Comparison of ENCODE assay signal across 37 cellular contexts in the genomic region with DNA sequence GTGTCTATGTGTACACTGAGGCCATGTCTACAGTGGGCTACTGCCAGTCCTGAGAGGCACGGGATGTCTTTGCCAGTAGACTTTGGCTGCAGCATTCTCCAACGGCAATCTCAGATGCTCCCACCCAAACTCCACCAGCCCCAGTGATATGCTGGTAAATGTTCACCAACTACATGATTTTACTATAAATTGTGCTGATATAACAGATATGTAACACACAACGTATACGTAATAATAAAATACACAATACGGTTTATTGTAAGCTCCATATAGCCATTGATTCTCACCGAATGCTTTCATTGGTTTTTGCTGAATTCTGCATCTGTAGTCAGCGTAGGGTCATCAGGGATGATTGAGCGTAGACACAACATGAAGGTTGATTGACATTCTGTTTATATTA. TPM values are rescaled to one million over a fixed set of nuclear protein-coding genes. Genes with fewer than 3 reads are reported as not detected.
"Had no signal": no experiment of that assay in that cellular context is flagged by ENCODE, and none has a peak within 500 bp of the region (broad histone marks: within the 10 kb centered on the region; RNA-seq: fewer than 3 reads in every experiment).

No MANE protein-coding gene starts in this region.

- H3K27me3 Mint-ChIP-seq: activated CD8-positive, alpha-beta T cell treated with anti-CD3 and anti-CD28 coated beads for 36 hours; activated naive CD8-positive, alpha-beta T cell treated with anti-CD3 and anti-CD28 coated beads for 36 hours had no signal

- DNase-seq: activated B cell treated with CpG ODN at 0.5 μM for 24 hours; activated CD4-positive, alpha-beta memory T cell treated with anti-CD3 and anti-CD28 coated beads for 36 hours; activated CD4-positive, alpha-beta T cell treated with anti-CD3 and anti-CD28 coated beads for 4 hours; activated CD4-positive, alpha-beta T cell treated with anti-CD3 and anti-CD28 coated beads, Interleukin-2, amount 10 ng/mL, durations not matched to agents 24 days and 14 days; activated CD4-positive, alpha-beta T cell treated with anti-CD3 and anti-CD28 coated beads, Interleukin-2, amount 50 U/mL, for 1 hour; activated CD4-positive, alpha-beta T cell treated with anti-CD3 and anti-CD28 coated beads, Interleukin-2, amount 50 U/mL, for 4 hours; activated CD4-positive, CD25-positive, alpha-beta regulatory T cell treated with anti-CD3 and anti-CD28 coated beads, Interleukin-2, amount 50 U/mL, for 72 hours; activated CD8-positive, alpha-beta memory T cell treated with anti-CD3 and anti-CD28 coated beads, Interleukin-2, amount 50 U/mL, for 4 hours; activated CD8-positive, alpha-beta T cell treated with anti-CD3 and anti-CD28 coated beads for 36 hours; activated effector memory CD4-positive, alpha-beta T cell treated with anti-CD3 and anti-CD28 coated beads, Interleukin-2, amount 50 U/mL, for 16 hours; activated gamma-delta T cell treated with Interleukin-2 at 50 U/mL for 16 hours; activated naive CD4-positive, alpha-beta T cell; activated naive CD4-positive, alpha-beta T cell treated with anti-CD3 and anti-CD28 coated beads for 36 hours; activated naive CD4-positive, alpha-beta T cell treated with anti-CD3 and anti-CD28 coated beads, Interleukin-2, amount 50 U/mL, for 16 hours; activated naive CD8-positive, alpha-beta T cell treated with anti-CD3 and anti-CD28 coated beads for 36 hours; activated T-cell treated with anti-CD3 and anti-CD28 coated beads for 4 hours; activated T-cell treated with anti-CD3 and anti-CD28 coated beads, Interleukin-2, amount 50 U/mL, for 1 hour; activated T-cell treated with anti-CD3 and anti-CD28 coated beads, Interleukin-2, amount 50 U/mL, for 4 hours; activated T-cell treated with anti-CD3 and anti-CD28 coated beads, Interleukin-2, amount 50 U/mL, for 72 hours; adrenal gland; amniotic stem cell; aorta; body of pancreas; brain microvascular endothelial cell; central memory CD4-positive, alpha-beta T cell; T-helper 17 cell; T-helper 9 cell had no signal

- H3K4me3 Mint-ChIP-seq: activated B cell treated with CpG ODN at 0.5 μM for 24 hours; activated CD4-positive, alpha-beta memory T cell treated with anti-CD3 and anti-CD28 coated beads for 36 hours; activated CD4-positive, alpha-beta T cell treated with anti-CD3 and anti-CD28 coated beads, Interleukin-2, amount 10 ng/mL, durations not matched to agents 24 days and 14 days; activated CD8-positive, alpha-beta T cell treated with anti-CD3 and anti-CD28 coated beads for 36 hours; activated naive CD4-positive, alpha-beta T cell treated with anti-CD3 and anti-CD28 coated beads for 36 hours; activated naive CD8-positive, alpha-beta T cell treated with anti-CD3 and anti-CD28 coated beads for 36 hours; activated T-cell treated with anti-CD3 and anti-CD28 coated beads, Interleukin-2, amount 50 U/mL, for 4 hours; activated T-cell treated with anti-CD3 and anti-CD28 coated beads, Interleukin-2, amount 50 U/mL, for 72 hours; activated T-helper 1 cell treated with anti-CD3 and anti-CD28 coated beads, Interleukin-12 subunit alpha, Interleukin-12 subunit beta, Interleukin-2, Interleukin-4 antibody, amounts not matched to agents 30 ng/mL and 10 ng/mL and 1 ng/mL, durations not matched to agents 14 hours and 24 hours and 36 hours; activated T-helper 17 cell treated with anti-CD3 and anti-CD28 coated beads, Interleukin-2, amount 50 U/mL, for 72 hours; T-helper 17 cell; T-helper 2 cell treated with Interferon-gamma antibody and Interleukin-4, amounts not matched to agents 5 μg/mL and 100 μg/mL, for 36 hours had no signal

- H3K9me3 Mint-ChIP-seq: activated B cell treated with CpG ODN at 0.5 μM for 24 hours; activated CD4-positive, alpha-beta memory T cell treated with anti-CD3 and anti-CD28 coated beads for 36 hours; activated CD4-positive, alpha-beta T cell treated with anti-CD3 and anti-CD28 coated beads, Interleukin-2, amount 10 ng/mL, durations not matched to agents 24 days and 14 days; activated naive CD4-positive, alpha-beta T cell treated with anti-CD3 and anti-CD28 coated beads for 36 hours; activated T-cell treated with anti-CD3 and anti-CD28 coated beads, Interleukin-2, amount 50 U/mL, for 4 hours; activated T-helper 17 cell treated with anti-CD3 and anti-CD28 coated beads, Interleukin-2, amount 50 U/mL, for 72 hours; T-helper 2 cell treated with Interferon-gamma antibody and Interleukin-4, amounts not matched to agents 5 μg/mL and 100 μg/mL, for 36 hours had no signal

- H3K27ac ChIP-seq: adrenal gland, body of pancreas, brain microvascular endothelial cell, breast epithelium, VCaP had no signal

- ATAC-seq: activated CD8-positive, alpha-beta T cell treated with anti-CD3 and anti-CD28 coated beads for 36 hours; activated naive CD4-positive, alpha-beta T cell treated with anti-CD3 and anti-CD28 coated beads, Interleukin-2, amount 50 U/mL, for 72 hours; activated T-cell treated with anti-CD3 and anti-CD28 coated beads, Interleukin-2, amount 50 U/mL, for 4 hours; activated T-cell treated with anti-CD3 and anti-CD28 coated beads, Interleukin-2, amount 50 U/mL, for 72 hours; activated T-helper 17 cell treated with anti-CD3 and anti-CD28 coated beads, Interleukin-2, amount 50 U/mL, for 72 hours; body of pancreas; T-helper 17 cell had no signal

- H3K4me3 ChIP-seq: adrenal gland, body of pancreas, breast epithelium had no signal

- H3K36me3 Mint-ChIP-seq: activated CD4-positive, alpha-beta memory T cell treated with anti-CD3 and anti-CD28 coated beads for 36 hours had no signal

- H3K4me1 Mint-ChIP-seq: activated B cell treated with CpG ODN at 0.5 μM for 24 hours; activated CD4-positive, alpha-beta T cell treated with anti-CD3 and anti-CD28 coated beads, Interleukin-2, amount 10 ng/mL, durations not matched to agents 24 days and 14 days; activated naive CD8-positive, alpha-beta T cell treated with anti-CD3 and anti-CD28 coated beads for 36 hours; T-helper 17 cell had no signal

- H3K9me3 ChIP-seq: adrenal gland, body of pancreas, breast epithelium had no signal

- H3K36me3 ChIP-seq: adrenal gland, brain microvascular endothelial cell, breast epithelium had no signal

- H3K27ac Mint-ChIP-seq: activated B cell treated with CpG ODN at 0.5 μM for 24 hours; activated CD4-positive, alpha-beta memory T cell treated with anti-CD3 and anti-CD28 coated beads for 36 hours; activated CD4-positive, alpha-beta T cell treated with anti-CD3 and anti-CD28 coated beads, Interleukin-2, amount 10 ng/mL, durations not matched to agents 24 days and 14 days; activated CD8-positive, alpha-beta T cell treated with anti-CD3 and anti-CD28 coated beads for 36 hours; activated naive CD4-positive, alpha-beta T cell treated with anti-CD3 and anti-CD28 coated beads for 36 hours; activated naive CD4-positive, alpha-beta T cell treated with anti-CD3 and anti-CD28 coated beads, Interleukin-2, amount 50 U/mL, for 72 hours; activated naive CD8-positive, alpha-beta T cell treated with anti-CD3 and anti-CD28 coated beads for 36 hours; activated T-cell treated with anti-CD3 and anti-CD28 coated beads, Interleukin-2, amount 50 U/mL, for 72 hours; activated T-helper 1 cell treated with anti-CD3 and anti-CD28 coated beads, Interleukin-12 subunit alpha, Interleukin-12 subunit beta, Interleukin-2, Interleukin-4 antibody, amounts not matched to agents 30 ng/mL and 10 ng/mL and 1 ng/mL, durations not matched to agents 14 hours and 24 hours and 36 hours; activated T-helper 17 cell treated with anti-CD3 and anti-CD28 coated beads, Interleukin-2, amount 50 U/mL, for 72 hours; T-helper 17 cell; T-helper 2 cell treated with Interferon-gamma antibody and Interleukin-4, amounts not matched to agents 5 μg/mL and 100 μg/mL, for 36 hours had no signal

- H3K27me3 ChIP-seq: adrenal gland, body of pancreas, brain microvascular endothelial cell, breast epithelium had no signal

- H3K4me1 ChIP-seq: adrenal gland, body of pancreas, breast epithelium had no signal

RNA-seq across cellular contexts. Expression of a gene that starts 47.3 kb away (rescaled TPM):
- total RNA-seq: activated B cell treated with CpG ODN at 0.5 μM for 24 hours; activated CD4-positive, alpha-beta memory T cell treated with anti-CD3 and anti-CD28 coated beads for 36 hours; activated CD4-positive, alpha-beta T cell treated with anti-CD3 and anti-CD28 coated beads, Interleukin-2, amount 10 ng/mL, durations not matched to agents 24 days and 14 days; activated CD8-positive, alpha-beta memory T cell treated with anti-CD3 and anti-CD28 coated beads for 36 hours; activated CD8-positive, alpha-beta T cell treated with anti-CD3 and anti-CD28 coated beads for 36 hours; activated naive CD4-positive, alpha-beta T cell treated with anti-CD3 and anti-CD28 coated beads for 36 hours; activated naive CD4-positive, alpha-beta T cell treated with anti-CD3 and anti-CD28 coated beads, Interleukin-2, amount 50 U/mL, for 72 hours; activated naive CD8-positive, alpha-beta T cell treated with anti-CD3 and anti-CD28 coated beads for 36 hours; activated T-cell treated with anti-CD3 and anti-CD28 coated beads, Interleukin-2, amount 50 U/mL, for 4 hours; activated T-cell treated with anti-CD3 and anti-CD28 coated beads, Interleukin-2, amount 50 U/mL, for 72 hours; activated T-helper 1 cell treated with anti-CD3 and anti-CD28 coated beads, Interleukin-12 subunit alpha, Interleukin-12 subunit beta, Interleukin-2, Interleukin-4 antibody, amounts not matched to agents 30 ng/mL and 10 ng/mL and 1 ng/mL, durations not matched to agents 14 hours and 24 hours and 36 hours; activated T-helper 17 cell treated with anti-CD3 and anti-CD28 coated beads, Interleukin-2, amount 50 U/mL, for 72 hours; adrenal gland; aorta; astrocyte; body of pancreas; breast epithelium; cardiac septum; T-helper 1 cell treated with Interleukin-12 subunit alpha and Interleukin-12 subunit beta and Interleukin-4 antibody, amounts not matched to agents 30 ng/mL and 1 ng/mL, for 36 hours; T-helper 17 cell had no signal
- polyA plus RNA-seq: adrenal gland, aorta had no signal
